8 cellular contexts compared by ENCODE assay signal in the genomic region with DNA sequence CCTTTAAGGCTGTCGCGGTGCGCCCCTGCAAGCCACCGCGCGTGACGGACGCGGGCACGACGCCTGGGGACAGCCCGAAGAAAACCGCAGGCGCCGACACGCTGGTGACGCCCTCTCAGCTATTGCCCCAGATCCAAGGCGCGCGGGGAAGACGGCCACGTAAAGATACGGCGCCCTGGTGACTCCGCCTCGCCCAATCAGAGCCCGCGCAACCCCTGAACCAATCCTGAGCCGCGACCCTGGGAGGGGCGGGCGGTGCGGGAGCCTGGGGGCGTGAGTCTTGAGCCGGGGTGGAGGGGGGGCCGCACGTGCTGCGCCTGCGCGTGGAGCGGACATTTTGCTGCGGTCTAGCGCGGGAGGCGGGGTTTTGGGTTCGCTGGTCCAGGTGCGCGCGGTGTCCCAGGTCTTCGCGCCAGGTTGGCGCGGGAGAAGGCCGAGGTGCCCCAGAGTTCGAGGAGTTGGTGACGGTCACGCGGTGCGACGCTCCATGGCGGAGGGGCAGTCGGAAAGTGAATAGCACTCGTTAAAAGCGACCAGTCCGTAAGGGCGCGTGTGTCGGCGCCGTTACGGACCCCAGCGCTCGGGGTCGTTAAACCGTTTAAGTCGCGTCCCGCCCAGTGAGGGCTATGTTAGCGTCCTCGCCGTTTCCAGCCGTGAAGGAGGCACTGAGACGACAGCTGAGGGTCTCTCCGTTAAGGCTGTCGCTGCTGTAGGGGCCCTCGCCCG.
DNase-seq lines count a peak whose midpoint lies in the region; ATAC-seq, FAIRE-seq and TF ChIP-seq lines count a peak whose summit lies in the region.

No MANE protein-coding gene starts in this region.

- peak; percentile 46 for FAIRE-seq in A204.1 (lab: Jason Lieb, UNC)

- no peaks in the 10 kb centered on the region for H3K27me3 ChIP-seq in brain microvascular endothelial cell (replicated peaks)

- no peak for TF ChIP-seq CTCF in brain microvascular endothelial cell (IDR thresholded peaks at IDR 0.05; ENCODE audit: low read depth, low read length, missing control alignments)

- in situ Hi-C loops in brain microvascular endothelial cell (cut with HindIII; ENCODE audit: low pct_ligation_motif_present, low sequenced_read_pairs): no loop called here

- DNase-seq in NCI-H2107 treated with DMSO at 0.1 percent for 48 hours (lab: John Stamatoyannopoulos, UW; ENCODE audit: unreplicated experiment) (peak; percentile 86), UCSD-AML1 (lab: John Stamatoyannopoulos, UW; ENCODE audit: unreplicated experiment) (peak; percentile 98), brain microvascular endothelial cell (peak; percentile 95), skeletal muscle cell (ENCODE audit: low read depth) (peak; percentile 89)

- H3K4me3 ChIP-seq in brain microvascular endothelial cell (ENCODE audit: low read depth, low read length) (peak overlapping the region; percentile 61), iPS-11a (ENCODE audit: low read depth, low read length) (peak overlapping the region; percentile 87), skeletal muscle cell (ENCODE audit: low read depth, low read length) (peak overlapping the region; percentile 84)

- ATAC-seq in GM18858 (IDR thresholded peaks at IDR 0.05; ENCODE audit: unreplicated experiment) (peak; percentile 89), HG03066 (IDR thresholded peaks at IDR 0.05; ENCODE audit: low read depth, unreplicated experiment) (peak; percentile 99)

- H3K36me3 ChIP-seq in brain microvascular endothelial cell (replicated peaks): no peaks in the 10 kb centered on the region

- peak overlapping the region; percentile 87 for H3K27ac ChIP-seq in brain microvascular endothelial cell

Comparison
In these comparisons a context has a peak if more than half of its experiments do, and no peak if none do; other contexts are left out.
1. Peak in every context shown above with its lines: DNase-seq, ATAC-seq, H3K4me3 ChIP-seq and H3K27ac ChIP-seq.